8 cellular contexts compared by ENCODE assay signal in the genomic region with DNA sequence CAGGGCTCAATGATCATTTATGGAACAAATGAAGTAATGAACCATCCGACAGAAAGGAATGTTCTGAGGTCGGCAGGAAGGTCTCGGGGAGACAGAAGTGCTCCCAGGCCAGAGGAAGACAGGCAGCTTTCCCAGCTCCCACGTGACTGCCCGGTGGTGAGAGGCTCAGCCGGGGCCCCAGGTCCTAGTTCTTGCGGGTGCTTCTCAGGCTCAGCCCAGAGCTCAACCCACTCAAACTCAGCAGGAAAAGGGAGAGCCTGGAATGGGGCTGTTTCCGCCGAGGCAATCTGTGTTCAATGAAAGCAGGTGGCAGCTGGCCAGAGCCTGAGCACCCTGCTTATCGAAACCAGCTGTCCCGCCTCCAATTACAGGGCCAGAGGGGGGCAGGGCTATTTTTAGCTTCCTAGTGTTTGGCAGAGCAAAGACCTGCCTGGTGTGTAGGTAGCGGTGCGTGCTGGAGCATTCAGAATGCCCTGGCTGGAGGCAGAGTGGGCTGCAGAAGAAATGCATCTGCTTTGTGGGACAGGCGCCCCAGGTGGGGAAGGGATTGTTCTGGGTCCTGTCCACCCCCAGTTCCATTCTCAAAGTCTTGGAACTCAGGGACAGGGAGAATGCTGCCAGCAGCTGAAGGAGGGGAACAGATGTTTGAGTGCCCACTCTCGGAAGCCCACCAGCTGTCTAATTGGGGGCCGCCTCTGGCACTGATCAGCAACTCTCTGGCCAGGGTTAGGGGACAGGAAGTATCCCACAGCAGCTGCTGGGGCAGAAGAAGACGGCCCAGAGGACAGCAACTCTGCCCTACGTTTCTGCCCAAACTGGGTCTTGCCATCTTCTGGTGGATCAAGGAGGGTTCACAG.
DNase-seq lines count a peak whose midpoint lies in the region; ATAC-seq and TF ChIP-seq lines count a peak whose summit lies in the region.

No MANE protein-coding gene starts in this region.

- no peak for TF ChIP-seq CTCF in right lobe of liver (IDR thresholded peaks at IDR 0.05)
- TF ChIP-seq CTCF in tibial artery (IDR thresholded peaks at IDR 0.05): no peak
- no peak for TF ChIP-seq CTCF in GM10266 (IDR thresholded peaks at IDR 0.05; ENCODE audit: control insufficient read depth, insufficient read depth, low read depth, missing control alignments)

- intact Hi-C loops in right lobe of liver (cut with DNase I): no loop called here
- intact Hi-C loops in tibial artery (cut with DNase I; ENCODE audit: low total_unique reads): no loop called here

- H3K4me1 ChIP-seq in HAP-1 (peaks cover 18% of the 10 kb centered on the region), right lobe of liver (peaks cover 0 to 35% (median 12%) of the 10 kb centered on the region in 4 donors), tibial artery (peaks cover 7 to 63% (median 59%) of the 10 kb centered on the region in 4 donors)

- peak; percentile 28 to 79 for DNase-seq in HAP-1 (ENCODE audit: low spot score in 2 of 2)
- peak; percentile 85 for DNase-seq in NCI-H526 treated with DMSO at 0.1 percent for 48 hours (lab: John Stamatoyannopoulos, UW)
- DNase-seq in dermis microvascular lymphatic vessel endothelial cell (ENCODE audit: low read depth in 2 of 2): peak; percentile 51 to 91
- DNase-seq in right lobe of liver: peak; percentile 81 to 88 (median 87)
- DNase-seq in tibial artery: peak; percentile 70 to 86
- DNase-seq in GM10266 (ENCODE audit: extremely low spot score): no peak

- ATAC-seq in right lobe of liver (peak; percentile 83 to 91 (median 89)), HG03175 (IDR thresholded peaks at IDR 0.05; ENCODE audit: unreplicated experiment) (no peak), HG02981 (IDR thresholded peaks at IDR 0.05; ENCODE audit: unreplicated experiment) (no peak)

- H3K27me3 ChIP-seq in HAP-1 (ENCODE audit: low read depth): no peaks in the 10 kb centered on the region
- H3K27me3 ChIP-seq in right lobe of liver: no peaks in the 10 kb centered on the region
- no peaks in the 10 kb centered on the region for H3K27me3 ChIP-seq in tibial artery

- H3K27ac ChIP-seq in right lobe of liver (peak overlapping the region in 1 of 3 donors; percentile 38), tibial artery (peak overlapping the region; percentile 70 to 72)

- H3K9me3 ChIP-seq in HAP-1 (no peaks in the 10 kb centered on the region), right lobe of liver (no peaks in the 10 kb centered on the region), tibial artery (no peaks in the 10 kb centered on the region)

- in situ Hi-C loops in HAP-1 (cut with MboI; ENCODE audit: low sequenced_read_pairs): no loop called here

- TF ChIP-seq POLR2A in right lobe of liver (IDR thresholded peaks at IDR 0.05): no peak

- H3K36me3 ChIP-seq in HAP-1 (replicated peaks): no peaks in the 10 kb centered on the region
- H3K36me3 ChIP-seq in right lobe of liver: no peaks in the 10 kb centered on the region
- peaks cover 5 to 22% (median 13%) of the 10 kb centered on the region in 3 donors for H3K36me3 ChIP-seq in tibial artery

- 0% methylated on average over 9 of the region's 18 CpGs for WGBS in right lobe of liver (ENCODE audit: insufficient coverage, low coverage, low lambda C conversion rate, missing lambda C conversion rate)

- no peak overlapping the region for H3K4me3 ChIP-seq in HAP-1
- no peak overlapping the region for H3K4me3 ChIP-seq in right lobe of liver
- no peak overlapping the region for H3K4me3 ChIP-seq in tibial artery

Comparison
In these comparisons a context has a peak if more than half of its experiments do, and no peak if none do; other contexts are left out.
1. ATAC-seq: peak in right lobe of liver (4 of 4); none in HG03175 (single experiment) and HG02981 (single experiment).